In genomic region chrX:7132335-7133035, GRCh38 we compare ENCODE assay signal across 9 cellular contexts. TPM values are rescaled to one million over a fixed set of nuclear protein-coding genes. Genes with fewer than 3 reads are reported as not detected.
DNase-seq lines count a peak whose midpoint lies in the region; ATAC-seq, FAIRE-seq and TF ChIP-seq lines count a peak whose summit lies in the region.
"Had no signal": no experiment of that assay in that cellular context is flagged by ENCODE, and none has a peak within 500 bp of the region (broad histone marks: within the 10 kb centered on the region; RNA-seq: fewer than 3 reads in every experiment).

No MANE protein-coding gene starts in this region.

- peaks cover 22 to 67% (median 55%) of the 10 kb centered on the region in 11 experiments for H3K36me3 ChIP-seq in BLaER1 treated with 17β-estradiol and CSF1 and Interleukin-3, amounts not matched to agents 10 nM and 100 nM
- H3K36me3 ChIP-seq in keratinocyte (ENCODE audit: control insufficient read depth in 2 of 2, extremely low read depth in 1 of 2, insufficient read depth in 2 of 2, low read length in 2 of 2) (no peaks in the 10 kb centered on the region), subcutaneous abdominal adipose tissue (ENCODE audit: control insufficient read depth in 5 of 5, insufficient read depth in 5 of 5, low read length in 5 of 5) (no peaks in the 10 kb centered on the region)

- ATAC-seq in GM18517 (IDR thresholded peaks at IDR 0.05; ENCODE audit: unreplicated experiment), result peak; percentile 86
- peak; percentile 69 for ATAC-seq in HG03025 (IDR thresholded peaks at IDR 0.05; ENCODE audit: low FRiP score, unreplicated experiment)

- peaks cover 26 to 47% (median 33%) of the 10 kb centered on the region in 10 experiments for H3K4me1 ChIP-seq in BLaER1 treated with 17β-estradiol and CSF1 and Interleukin-3, amounts not matched to agents 10 nM and 100 nM
- H3K4me1 ChIP-seq in keratinocyte (ENCODE audit: control insufficient read depth, extremely low read depth, insufficient read depth, low read length) (peaks cover 23% of the 10 kb centered on the region), subcutaneous abdominal adipose tissue (ENCODE audit: control insufficient read depth in 5 of 5, insufficient read depth in 5 of 5, low read length in 5 of 5) (peaks cover 2 to 30% (median 19%) of the 10 kb centered on the region in 5 donors)

- H3K9me1 ChIP-seq in keratinocyte (ENCODE audit: control insufficient read depth, extremely low read depth, insufficient read depth, low read length), result peaks cover 2% of the 10 kb centered on the region

- no peak overlapping the region for H3K4me3 ChIP-seq in BLaER1 treated with 17β-estradiol and CSF1 and Interleukin-3, amounts not matched to agents 10 nM and 100 nM
- H3K4me3 ChIP-seq in astrocyte of the spinal cord (ENCODE audit: low read depth, low read length) (no peak overlapping the region), keratinocyte (ENCODE audit: control insufficient read depth in 2 of 3, extremely low read depth in 1 of 3, insufficient read depth in 2 of 3, low read depth in 1 of 3, low read length in 3 of 3) (peak overlapping the region in 2 of 3 experiments; percentile 14 to 32), subcutaneous abdominal adipose tissue (ENCODE audit: low read depth in 1 of 5, low read length in 5 of 5) (no peak overlapping the region)

- H3K4me2 ChIP-seq in BLaER1 treated with 17β-estradiol and CSF1 and Interleukin-3, amounts not matched to agents 10 nM and 100 nM, result peak overlapping the region; percentile 14 to 81 (median 35); a peak in 16 of 22 replicates
- peak overlapping the region; percentile 71 for H3K4me2 ChIP-seq in keratinocyte (ENCODE audit: control insufficient read depth, extremely low read depth, insufficient read depth, low read depth, low read length)

- H3K27me3 ChIP-seq in BLaER1 treated with 17β-estradiol and CSF1 and Interleukin-3, amounts not matched to agents 10 nM and 100 nM, result no peaks in the 10 kb centered on the region
- H3K27me3 ChIP-seq in keratinocyte (ENCODE audit: control insufficient read depth, extremely low read depth, insufficient read depth, low read length) (no peaks in the 10 kb centered on the region), subcutaneous abdominal adipose tissue (ENCODE audit: control insufficient read depth in 5 of 5, insufficient read depth in 4 of 5, low read length in 5 of 5) (no peaks in the 10 kb centered on the region)

- H3K9me3 ChIP-seq in BLaER1 treated with 17β-estradiol and CSF1 and Interleukin-3, amounts not matched to agents 10 nM and 100 nM (replicated peaks in 1 of 11), result peaks cover 26 to 63% (median 52%) of the 10 kb centered on the region in 11 experiments
- H3K9me3 ChIP-seq in keratinocyte (ENCODE audit: control insufficient read depth, low read depth, low read length) (no peaks in the 10 kb centered on the region), subcutaneous abdominal adipose tissue (ENCODE audit: control insufficient read depth in 5 of 5, low read length in 5 of 5) (no peaks in the 10 kb centered on the region)

- TF ChIP-seq CTCF in astrocyte of the spinal cord (IDR thresholded peaks at IDR 0.05; ENCODE audit: low read depth, low read length) (peak; percentile 65), keratinocyte (optimal IDR thresholded peaks at IDR 0.05 in 1 of 3, IDR thresholded peaks at IDR 0.05 in 1 of 3, conservative IDR thresholded peaks at IDR 0.05 in 1 of 3; ENCODE audit: extremely low read depth in 1 of 3, insufficient read depth in 2 of 3, low read length in 3 of 3) (peak; percentile 70 to 90 (median 82))

- H3K79me2 ChIP-seq in keratinocyte (ENCODE audit: control insufficient read depth, insufficient read depth, low read length), result peaks cover 65% of the 10 kb centered on the region

- H3K27ac ChIP-seq in BLaER1 treated with 17β-estradiol and CSF1 and Interleukin-3, amounts not matched to agents 10 nM and 100 nM, result peak overlapping the region in 10 of 11 experiments; percentile 11 to 65 (median 44); a peak in 17 of 22 replicates
- H3K27ac ChIP-seq in keratinocyte (ENCODE audit: control insufficient read depth, insufficient read depth, low read length), result peak overlapping the region; percentile 32
- peak overlapping the region; percentile 57 for H3K27ac ChIP-seq in subcutaneous abdominal adipose tissue (ENCODE audit: low read depth, low read length)

- peak overlapping the region in 3 of 11 experiments; percentile 32 to 48 (median 40); a peak in 4 of 22 replicates for H3K9ac ChIP-seq in BLaER1 treated with 17β-estradiol and CSF1 and Interleukin-3, amounts not matched to agents 10 nM and 100 nM
- H3K9ac ChIP-seq in keratinocyte (ENCODE audit: control insufficient read depth, extremely low read depth, insufficient read depth, low read length) (no peak overlapping the region), subcutaneous abdominal adipose tissue (ENCODE audit: low read length in 5 of 5) (peak overlapping the region in 1 of 5 donors; percentile 8)

- H2AFZ ChIP-seq in keratinocyte (ENCODE audit: control insufficient read depth, low read length), result no peak overlapping the region

- DNase-seq in NCI-H774 (lab: John Stamatoyannopoulos, UW), result peak; percentile 5
- peak; percentile 79 for DNase-seq in astrocyte of the spinal cord (ENCODE audit: low read depth, low spot score)
- peak; percentile 89 for DNase-seq in keratinocyte (ENCODE audit: low read depth, low spot score)
- DNase-seq in NCI-H345 treated with DMSO at 0.1 percent for 48 hours (lab: John Stamatoyannopoulos, UW; ENCODE audit: unreplicated experiment), result no peak

- H4K20me1 ChIP-seq in BLaER1 treated with 17β-estradiol and CSF1 and Interleukin-3, amounts not matched to agents 10 nM and 100 nM, result peaks cover 0 to 30% (median 7%) of the 10 kb centered on the region in 11 experiments; a peak in 10 of 22 replicates
- H4K20me1 ChIP-seq in keratinocyte (ENCODE audit: control insufficient read depth, extremely low read depth, insufficient read depth, low read length), result peaks cover 4% of the 10 kb centered on the region

- dilution Hi-C loops in keratinocyte (cut with MboI; ENCODE audit: extremely low pct_ligation_motif_present, low sequenced_read_pairs), result no loop called here

- FAIRE-seq in keratinocyte (lab: Jason Lieb, UNC), result peak; percentile 98
- FAIRE-seq: TTC549 had no signal

- in situ Hi-C loops in astrocyte of the spinal cord (cut with HindIII; ENCODE audit: low sequenced_read_pairs), result no loop called here

RNA-seq across cellular contexts. Expression of gene STS, which starts 15.0 kb away (rescaled TPM):
- 2.7 to 2.9 TPM (median 2.7 TPM) in 3 replicates for polyA plus RNA-seq in keratinocyte
- polyA plus RNA-seq in keratinocyte (2011; ENCODE audit: low read depth), result 0.65 TPM
- 3.4 and 5.6 TPM in 2 replicates for polyA plus RNA-seq in keratinocyte (2011; cell fraction: cytosol; rRNA removed)
- polyA plus RNA-seq in keratinocyte (2011; cell fraction: nucleus; rRNA removed), result 3.1 and 3.2 TPM in 2 replicates
- 1.2 and 2.5 TPM in 2 replicates for polyA plus RNA-seq in keratinocyte (2012; ENCODE audit: low replicate concordance)
- polyA minus RNA-seq in keratinocyte, result 3.6 to 7.1 TPM (median 6.8 TPM) in 3 replicates
- 3.8 TPM for polyA minus RNA-seq in keratinocyte (2011; cell fraction: cytosol; rRNA and poly(A)+ RNA removed)
- 3.3 and 6.7 TPM in 2 replicates for polyA minus RNA-seq in keratinocyte (2011; cell fraction: nucleus; rRNA and poly(A)+ RNA removed)

RNA-seq across cellular contexts. Expression of gene PUDP, which starts 15.5 kb away (rescaled TPM):
- polyA plus RNA-seq in keratinocyte, result 26.9 to 48.0 TPM (median 45.8 TPM) in 3 replicates
- 14.8 TPM for polyA plus RNA-seq in keratinocyte (2011; ENCODE audit: low read depth)
- 36.3 and 48.7 TPM in 2 replicates for polyA plus RNA-seq in keratinocyte (2011; cell fraction: cytosol; rRNA removed)
- 20.4 and 24.9 TPM in 2 replicates for polyA plus RNA-seq in keratinocyte (2011; cell fraction: nucleus; rRNA removed)
- polyA plus RNA-seq in keratinocyte (2012; ENCODE audit: low replicate concordance), result 15.5 and 35.1 TPM in 2 replicates
- polyA minus RNA-seq in keratinocyte, result 27.3 to 50.6 TPM (median 29.4 TPM) in 3 replicates
- polyA minus RNA-seq in keratinocyte (2011; cell fraction: cytosol; rRNA and poly(A)+ RNA removed), result 22.8 TPM
- 15.8 and 22.0 TPM in 2 replicates for polyA minus RNA-seq in keratinocyte (2011; cell fraction: nucleus; rRNA and poly(A)+ RNA removed)

Comparison
In these comparisons a context has a peak if more than half of its experiments do, and no peak if none do; other contexts are left out.
1. H3K4me3 ChIP-seq: peak in keratinocyte (2 of 3); none in BLaER1 treated with 17β-estradiol and CSF1 and Interleukin-3, amounts not matched to agents 10 nM and 100 nM (0 of 10), astrocyte of the spinal cord (single experiment) and subcutaneous abdominal adipose tissue (0 of 5).
2. Peak in every context shown above with its lines, with median percentiles within 50 percentile points of each other: H3K27ac ChIP-seq.